Comparison of ENCODE assay signal across 14 cellular contexts in genomic region chr4:115537387-115537786, GRCh38.
DNase-seq lines count a peak whose midpoint lies in the region; ATAC-seq and TF ChIP-seq lines count a peak whose summit lies in the region.
"Had no signal": no experiment of that assay in that cellular context is flagged by ENCODE, and none has a peak within 500 bp of the region (broad histone marks: within the 10 kb centered on the region; RNA-seq: fewer than 3 reads in every experiment).

No MANE protein-coding gene starts in this region.

- no peak overlapping the region for H3K27ac ChIP-seq in left lung
- H3K27ac ChIP-seq: BLaER1 treated with 17β-estradiol and CSF1 and Interleukin-3, amounts not matched to agents 10 nM and 100 nM; epithelial cell of prostate; thyroid gland had no signal

- H3K9me3 Mint-ChIP-seq in activated naive CD8-positive, alpha-beta T cell treated with anti-CD3 and anti-CD28 coated beads, Interleukin-2, amount 50 U/mL, for 24 hours: no peaks in the 10 kb centered on the region

- intact Hi-C loops in left lung (cut with DNase I): no loop called here

- ATAC-seq in activated naive CD8-positive, alpha-beta T cell treated with anti-CD3 and anti-CD28 coated beads, Interleukin-2, amount 50 U/mL, for 24 hours: no peak
- ATAC-seq in left lung: no peak

- peak; percentile 7 for DNase-seq in NCI-H345 (lab: John Stamatoyannopoulos, UW)
- DNase-seq in NCI-H345 treated with DMSO at 0.1 percent for 48 hours (lab: John Stamatoyannopoulos, UW; ENCODE audit: unreplicated experiment): no peak
- peak; percentile 0 for DNase-seq in MV-4-11 (lab: John Stamatoyannopoulos, UW)
- peak; percentile 41 for DNase-seq in choroid plexus epithelial cell (ENCODE audit: low read depth)
- DNase-seq in superior temporal gyrus (ENCODE audit: extremely low spot score): peak; percentile 33
- DNase-seq in activated naive CD8-positive, alpha-beta T cell treated with anti-CD3 and anti-CD28 coated beads, Interleukin-2, amount 50 U/mL, for 24 hours: no peak
- DNase-seq in germinal center (ENCODE audit: low spot score): no peak
- DNase-seq in left lung: no peak
- DNase-seq: anterior cingulate cortex, kidney glomerular epithelial cell, NCI-H526 treated with DMSO at 0.1 percent for 48 hours, thyroid gland had no signal

- no peak overlapping the region for H3K4me3 Mint-ChIP-seq in activated naive CD8-positive, alpha-beta T cell treated with anti-CD3 and anti-CD28 coated beads, Interleukin-2, amount 50 U/mL, for 24 hours

- TF ChIP-seq CTCF in choroid plexus epithelial cell (conservative IDR thresholded peaks at IDR 0.05; ENCODE audit: low read depth, low read length) (no peak), left lung (IDR thresholded peaks at IDR 0.05) (peak in 1 of 2 donors; percentile 25)

- no peaks in the 10 kb centered on the region for H3K36me3 Mint-ChIP-seq in activated naive CD8-positive, alpha-beta T cell treated with anti-CD3 and anti-CD28 coated beads, Interleukin-2, amount 50 U/mL, for 24 hours (ENCODE audit: low read depth)

- H3K27me3 Mint-ChIP-seq in activated naive CD8-positive, alpha-beta T cell treated with anti-CD3 and anti-CD28 coated beads, Interleukin-2, amount 50 U/mL, for 24 hours: no peaks in the 10 kb centered on the region

- no peaks in the 10 kb centered on the region for H3K4me1 ChIP-seq in left lung
- H3K4me1 ChIP-seq: BLaER1 treated with 17β-estradiol and CSF1 and Interleukin-3, amounts not matched to agents 10 nM and 100 nM; thyroid gland had no signal

- no peaks in the 10 kb centered on the region for H3K36me3 ChIP-seq in left lung
- H3K36me3 ChIP-seq: BLaER1 treated with 17β-estradiol and CSF1 and Interleukin-3, amounts not matched to agents 10 nM and 100 nM; thyroid gland had no signal

- no peaks in the 10 kb centered on the region for H3K9me3 ChIP-seq in left lung
- H3K9me3 ChIP-seq: BLaER1 treated with 17β-estradiol and CSF1 and Interleukin-3, amounts not matched to agents 10 nM and 100 nM; thyroid gland had no signal

- no peaks in the 10 kb centered on the region for H3K27me3 ChIP-seq in left lung
- H3K27me3 ChIP-seq: BLaER1 treated with 17β-estradiol and CSF1 and Interleukin-3, amounts not matched to agents 10 nM and 100 nM; thyroid gland had no signal

- H3K4me1 Mint-ChIP-seq in activated naive CD8-positive, alpha-beta T cell treated with anti-CD3 and anti-CD28 coated beads, Interleukin-2, amount 50 U/mL, for 24 hours: no peaks in the 10 kb centered on the region

- H3K4me3 ChIP-seq in choroid plexus epithelial cell (ENCODE audit: low read depth, low read length) (no peak overlapping the region), left lung (no peak overlapping the region)
- H3K4me3 ChIP-seq: BLaER1 treated with 17β-estradiol and CSF1 and Interleukin-3, amounts not matched to agents 10 nM and 100 nM; thyroid gland had no signal

- no peak overlapping the region for H3K27ac Mint-ChIP-seq in activated naive CD8-positive, alpha-beta T cell treated with anti-CD3 and anti-CD28 coated beads, Interleukin-2, amount 50 U/mL, for 24 hours

Comparison
In these comparisons a context has a peak if more than half of its experiments do, and no peak if none do; other contexts are left out.
1. DNase-seq: peak in NCI-H345 (single experiment), MV-4-11 (single experiment), choroid plexus epithelial cell (single experiment) and superior temporal gyrus (single experiment); none in NCI-H345 treated with DMSO at 0.1 percent for 48 hours (single experiment), activated naive CD8-positive, alpha-beta T cell treated with anti-CD3 and anti-CD28 coated beads, Interleukin-2, amount 50 U/mL, for 24 hours (single experiment), germinal center (single experiment) and left lung (0 of 2).